Comparison of ENCODE assay signal across 12 cellular contexts in the genomic region with DNA sequence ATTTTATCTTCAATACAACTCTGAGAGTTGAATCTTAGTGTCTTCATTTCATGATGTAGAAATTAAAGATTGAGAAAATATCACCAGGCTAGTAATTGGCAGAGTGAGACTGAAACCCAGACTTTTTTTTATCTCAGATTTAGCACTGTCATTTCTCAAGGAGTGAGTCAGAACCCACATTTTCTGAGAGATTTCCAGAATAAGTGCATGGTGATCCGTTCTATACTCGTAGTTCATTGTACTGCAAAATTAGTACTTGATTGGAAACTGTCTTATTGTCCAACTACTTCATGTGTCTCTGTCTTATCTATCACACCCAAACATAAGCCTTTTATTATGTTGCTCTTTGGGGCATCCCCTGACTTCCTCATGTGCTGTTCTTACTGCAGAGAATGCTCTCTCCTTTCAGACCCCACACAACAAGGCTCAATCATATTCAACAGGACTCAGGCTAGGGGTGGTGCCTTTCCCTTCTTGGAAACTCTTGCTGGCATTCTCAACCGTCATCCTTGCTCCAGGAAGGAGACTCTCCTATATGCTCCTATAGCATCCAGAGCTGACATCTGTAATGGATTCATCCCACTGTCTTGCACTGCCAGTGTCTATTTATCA.
DNase-seq lines count a peak whose midpoint lies in the region; ATAC-seq, FAIRE-seq and TF ChIP-seq lines count a peak whose summit lies in the region.
"Had no signal": no experiment of that assay in that cellular context is flagged by ENCODE, and none has a peak within 500 bp of the region (broad histone marks: within the 10 kb centered on the region; RNA-seq: fewer than 3 reads in every experiment).

No MANE protein-coding gene starts in this region.

- H3K27me3 ChIP-seq in ascending aorta (no peaks in the 10 kb centered on the region), keratinocyte (ENCODE audit: control insufficient read depth, extremely low read depth, insufficient read depth, low read length) (no peaks in the 10 kb centered on the region)
- H3K27me3 ChIP-seq: BLaER1, uterus had no signal

- H3K9me1 ChIP-seq in keratinocyte (ENCODE audit: control insufficient read depth, extremely low read depth, insufficient read depth, low read length) = no peaks in the 10 kb centered on the region

- ATAC-seq in HG02884 (IDR thresholded peaks at IDR 0.05; ENCODE audit: unreplicated experiment) = peak; percentile 75
- ATAC-seq: T-helper 17 cell had no signal

- TF ChIP-seq CTCF in AG10803 (conservative IDR thresholded peaks at IDR 0.05; ENCODE audit: low read length) (no peak), ascending aorta (IDR thresholded peaks at IDR 0.05) (no peak), keratinocyte (optimal IDR thresholded peaks at IDR 0.05 in 1 of 3, IDR thresholded peaks at IDR 0.05 in 1 of 3, conservative IDR thresholded peaks at IDR 0.05 in 1 of 3; ENCODE audit: extremely low read depth in 1 of 3, insufficient read depth in 2 of 3, low read length in 3 of 3) (no peak)

- H4K20me1 ChIP-seq in keratinocyte (ENCODE audit: control insufficient read depth, extremely low read depth, insufficient read depth, low read length) = no peaks in the 10 kb centered on the region
- H4K20me1 ChIP-seq: BLaER1 had no signal

- dilution Hi-C loops in keratinocyte (cut with MboI; ENCODE audit: extremely low pct_ligation_motif_present, low sequenced_read_pairs) = no loop called here

- DNase-seq in AG10803 (ENCODE audit: low read depth) (peak; percentile 63), ascending aorta (ENCODE audit: low spot score in 2 of 2) (no peak), keratinocyte (ENCODE audit: low read depth, low spot score) (no peak), mesenteric fat pad (ENCODE audit: low spot score) (no peak), SK-N-DZ (ENCODE audit: low spot score) (no peak), T1000 (lab: John Stamatoyannopoulos, UW) (no peak), UCSD-AML1 (lab: John Stamatoyannopoulos, UW; ENCODE audit: unreplicated experiment) (no peak)
- DNase-seq: T-helper 17 cell, uterus had no signal

- H3K4me2 ChIP-seq in keratinocyte (ENCODE audit: control insufficient read depth, extremely low read depth, insufficient read depth, low read depth, low read length) = peak overlapping the region; percentile 17
- H3K4me2 ChIP-seq: BLaER1 had no signal

- peaks cover 20% of the 10 kb centered on the region for H3K79me2 ChIP-seq in keratinocyte (ENCODE audit: control insufficient read depth, insufficient read depth, low read length)

- H3K4me1 ChIP-seq in ascending aorta = peaks cover 11 to 82% of the 10 kb centered on the region in 2 donors
- peaks cover 82% of the 10 kb centered on the region for H3K4me1 ChIP-seq in keratinocyte (ENCODE audit: control insufficient read depth, extremely low read depth, insufficient read depth, low read length)
- H3K4me1 ChIP-seq: BLaER1, uterus had no signal

- FAIRE-seq in keratinocyte (lab: Jason Lieb, UNC) = peak; percentile 65
- FAIRE-seq: G401.6 had no signal

- H3K9me3 ChIP-seq in ascending aorta (no peaks in the 10 kb centered on the region), keratinocyte (ENCODE audit: control insufficient read depth, low read depth, low read length) (no peaks in the 10 kb centered on the region)
- H3K9me3 ChIP-seq: BLaER1, uterus had no signal

- H2AFZ ChIP-seq in keratinocyte (ENCODE audit: control insufficient read depth, low read length) = no peak overlapping the region

- H3K27ac ChIP-seq in ascending aorta = peak overlapping the region; percentile 89 to 92
- peak overlapping the region; percentile 57 for H3K27ac ChIP-seq in keratinocyte (ENCODE audit: control insufficient read depth, insufficient read depth, low read length)
- H3K27ac ChIP-seq: BLaER1 had no signal

- H3K9ac ChIP-seq in keratinocyte (ENCODE audit: control insufficient read depth, extremely low read depth, insufficient read depth, low read length) = peak overlapping the region; percentile 5
- H3K9ac ChIP-seq: BLaER1 had no signal

- H3K4me3 ChIP-seq in AG10803 (ENCODE audit: low read length) (no peak overlapping the region), ascending aorta (no peak overlapping the region), keratinocyte (ENCODE audit: control insufficient read depth in 2 of 3, extremely low read depth in 1 of 3, insufficient read depth in 2 of 3, low read depth in 1 of 3, low read length in 3 of 3) (no peak overlapping the region)
- H3K4me3 ChIP-seq: BLaER1, uterus had no signal

- H3K36me3 ChIP-seq in ascending aorta = no peaks in the 10 kb centered on the region
- peaks cover 0 to 4% of the 10 kb centered on the region in 2 experiments for H3K36me3 ChIP-seq in keratinocyte (ENCODE audit: control insufficient read depth in 2 of 2, extremely low read depth in 1 of 2, insufficient read depth in 2 of 2, low read length in 2 of 2)
- H3K36me3 ChIP-seq: BLaER1, uterus had no signal

- intact Hi-C loops in ascending aorta (cut with DNase I) = loop anchor here (10.0 kb wide), 1 partner anchor 942 kb away; no protein-coding TSS in a partner anchor
